16 cellular contexts compared by ENCODE assay signal in genomic region chr12:132374821-132375445, GRCh38. TPM values are rescaled to one million over a fixed set of nuclear protein-coding genes. Genes with fewer than 3 reads are reported as not detected.
A peak's percentile ranks its signal among the peaks of the same experiment; 100 is the strongest.
DNase-seq lines count a peak whose midpoint lies in the region; ATAC-seq, FAIRE-seq and TF ChIP-seq lines count a peak whose summit lies in the region.
"Had no signal": no experiment of that assay in that cellular context is flagged by ENCODE, and none has a peak within 500 bp of the region (broad histone marks: within the 10 kb centered on the region; RNA-seq: fewer than 3 reads in every experiment).

No MANE protein-coding gene starts in this region.

- H3K36me3 ChIP-seq in left ventricle myocardium inferior: no peaks in the 10 kb centered on the region
- H3K36me3 ChIP-seq in kidney (ENCODE audit: control insufficient read depth in 1 of 2, insufficient read depth in 2 of 2, low read length in 2 of 2): no peaks in the 10 kb centered on the region
- H3K36me3 ChIP-seq in spleen: no peaks in the 10 kb centered on the region
- H3K36me3 ChIP-seq in CD4-positive, alpha-beta memory T cell (ENCODE audit: insufficient read depth, low read length): no peaks in the 10 kb centered on the region

- no peak for TF ChIP-seq POLR2A in spleen (IDR thresholded peaks at IDR 0.05)

- TF ChIP-seq CTCF in left ventricle myocardium inferior (IDR thresholded peaks at IDR 0.05; ENCODE audit: borderline replicate concordance) (no peak), CD14-positive monocyte (IDR thresholded peaks at IDR 0.05) (no peak), kidney (IDR thresholded peaks at IDR 0.05; ENCODE audit: borderline replicate concordance, extremely low read depth, insufficient read depth) (no peak), spleen (IDR thresholded peaks at IDR 0.05 in 8 of 11, conservative IDR thresholded peaks at IDR 0.05 in 3 of 11) (no peak)

- H3K9me3 Mint-ChIP-seq in CD14-positive monocyte: peaks cover 0 to 5% (median 3%) of the 10 kb centered on the region in 7 donors
- H3K9me3 Mint-ChIP-seq in CD4-positive, alpha-beta memory T cell: peaks cover 0 to 8% (median 1%) of the 10 kb centered on the region in 8 donors

- H3K4me1 Mint-ChIP-seq in CD14-positive monocyte: no peaks in the 10 kb centered on the region
- H3K4me1 Mint-ChIP-seq in CD4-positive, alpha-beta memory T cell: no peaks in the 10 kb centered on the region
- H3K4me1 Mint-ChIP-seq: B cell; CD4-positive, CD25-positive, alpha-beta regulatory T cell had no signal

- FAIRE-seq in kidney (lab: Jason Lieb, UNC): no peak
- FAIRE-seq: A204.1 had no signal

- H3K27me3 ChIP-seq in left ventricle myocardium inferior (ENCODE audit: low read depth): peaks cover 90% of the 10 kb centered on the region
- H3K27me3 ChIP-seq in spleen (replicated peaks in 1 of 7): peaks cover 5 to 90% (median 46%) of the 10 kb centered on the region in 7 donors
- peaks cover 19% of the 10 kb centered on the region for H3K27me3 ChIP-seq in CD4-positive, alpha-beta memory T cell (ENCODE audit: insufficient read depth, low read length)

- POLR2A ChIA-PET in CD4-positive, alpha-beta memory T cell (lab: Charles Lee; ENCODE audit: partially characterized antibody): no interaction called here

- peak; percentile 10 for DNase-seq in left ventricle myocardium inferior
- DNase-seq in Right ventricle myocardium superior: no peak
- DNase-seq in CD14-positive monocyte (ENCODE audit: low spot score): peak; percentile 5
- peak; percentile 66 for DNase-seq in kidney
- DNase-seq in spleen: peak; percentile 38
- DNase-seq in CD4-positive, alpha-beta memory T cell: no peak
- DNase-seq in SIG-M5 treated with dmso at 0.1 percent for 504 hours (lab: John Stamatoyannopoulos, UW; ENCODE audit: unreplicated experiment): no peak
- no peak for DNase-seq in kidney tubule cell (ENCODE audit: low spot score)
- DNase-seq: Calu3; CD4-positive, CD25-positive, alpha-beta regulatory T cell; DMS 273 treated with DMSO at 0.1 percent for 48 hours; GM23248; IMR-90 had no signal

- 75 to 83% (median 80%) methylated on average over 14 to 19 of the region's 19 CpGs for WGBS in spleen, 5 donors

- H3K27me3 Mint-ChIP-seq in CD14-positive monocyte (ENCODE audit: low read depth in 3 of 3): peaks cover 31 to 65% (median 38%) of the 10 kb centered on the region in 3 donors
- peaks cover 37 to 44% of the 10 kb centered on the region in 2 donors for H3K27me3 Mint-ChIP-seq in CD4-positive, alpha-beta memory T cell

- H3K27ac ChIP-seq in left ventricle myocardium inferior (replicated peaks) (no peak overlapping the region), kidney (ENCODE audit: low read depth in 2 of 2, low read length in 2 of 2) (no peak overlapping the region), spleen (no peak overlapping the region)
- H3K27ac ChIP-seq in CD4-positive, alpha-beta memory T cell (ENCODE audit: low read depth, low read length): no peak overlapping the region
- H3K27ac ChIP-seq: GM23248, HL-60 had no signal

- no peak overlapping the region for H3K4me3 ChIP-seq in left ventricle myocardium inferior
- H3K4me3 ChIP-seq in kidney (ENCODE audit: low read length in 2 of 2): no peak overlapping the region
- H3K4me3 ChIP-seq in spleen: no peak overlapping the region
- H3K4me3 ChIP-seq in CD4-positive, alpha-beta memory T cell (ENCODE audit: low read length in 2 of 2): no peak overlapping the region
- H3K4me3 ChIP-seq: GM23248 had no signal

- no peaks in the 10 kb centered on the region for H3K36me3 Mint-ChIP-seq in CD14-positive monocyte
- H3K36me3 Mint-ChIP-seq in CD4-positive, alpha-beta memory T cell: no peaks in the 10 kb centered on the region

- intact Hi-C loops in left ventricle myocardium inferior (cut with micrococcal nuclease): no loop called here
- intact Hi-C loops in Right ventricle myocardium superior (cut with DNase I): no loop called here
- intact Hi-C loops in CD14-positive monocyte (cut with micrococcal nuclease): no loop called here
- intact Hi-C loops in kidney (cut with DNase I): no loop called here
- intact Hi-C loops in spleen (cut with DNase I; ENCODE audit: low total_unique reads): no loop called here
- intact Hi-C loops in CD4-positive, alpha-beta memory T cell (cut with micrococcal nuclease): no loop called here

- peaks cover 14% of the 10 kb centered on the region for H3K9me3 ChIP-seq in left ventricle myocardium inferior (replicated peaks)
- H3K9me3 ChIP-seq in kidney (ENCODE audit: control insufficient read depth in 1 of 2, low read length in 2 of 2): peaks cover 4 to 5% of the 10 kb centered on the region in 2 donors
- H3K9me3 ChIP-seq in spleen: peaks cover 0 to 7% (median 0%) of the 10 kb centered on the region in 8 donors
- H3K9me3 ChIP-seq in CD4-positive, alpha-beta memory T cell (ENCODE audit: control insufficient read depth in 1 of 2, low read length in 2 of 2): no peaks in the 10 kb centered on the region

- no peak for ATAC-seq in Right ventricle myocardium superior (ENCODE audit: poor library complexity)

- no peak overlapping the region for H3K27ac Mint-ChIP-seq in CD14-positive monocyte
- H3K27ac Mint-ChIP-seq in CD4-positive, alpha-beta memory T cell: no peak overlapping the region
- H3K27ac Mint-ChIP-seq: B cell; CD4-positive, CD25-positive, alpha-beta regulatory T cell had no signal

- peak overlapping the region in 1 of 2 donors; percentile 49 for H3K4me3 Mint-ChIP-seq in CD14-positive monocyte
- no peak overlapping the region for H3K4me3 Mint-ChIP-seq in CD4-positive, alpha-beta memory T cell
- H3K4me3 Mint-ChIP-seq: B cell; CD4-positive, CD25-positive, alpha-beta regulatory T cell had no signal

- no peak overlapping the region for H3K9ac ChIP-seq in kidney (ENCODE audit: low read length in 2 of 2)
- H3K9ac ChIP-seq: GM23248 had no signal

- CTCF ChIA-PET in CD4-positive, alpha-beta memory T cell (lab: Charles Lee; ENCODE audit: partially characterized antibody): no interaction called here

- H3K4me1 ChIP-seq in left ventricle myocardium inferior (no peaks in the 10 kb centered on the region), kidney (ENCODE audit: control insufficient read depth in 1 of 2, insufficient read depth in 1 of 2, low read depth in 1 of 2, low read length in 2 of 2) (no peaks in the 10 kb centered on the region), spleen (no peaks in the 10 kb centered on the region)
- H3K4me1 ChIP-seq in CD4-positive, alpha-beta memory T cell (ENCODE audit: insufficient read depth, low read length): no peaks in the 10 kb centered on the region

RNA-seq across cellular contexts. Expression of gene GALNT9, which starts 45.5 kb away (rescaled TPM):
- not detected for total RNA-seq in left ventricle myocardium inferior
- not detected for total RNA-seq in Right ventricle myocardium superior
- polyA plus RNA-seq in CD14-positive monocyte: not detected
- total RNA-seq in kidney: 20.7 TPM
- 4.8 TPM for polyA plus RNA-seq in kidney (ENCODE audit: insufficient read depth, low read depth, low replicate concordance)
- total RNA-seq in spleen: 1 to 10 TPM in 5 of 7 donors, under 1 TPM in 2; 0.52 to 2.4 (median 1.4) TPM
- polyA plus RNA-seq in spleen: under 1 TPM; 0.20 to 0.51 (median 0.30) TPM
- total RNA-seq in CD4-positive, alpha-beta memory T cell: not detected
- polyA plus RNA-seq in CD4-positive, alpha-beta memory T cell: under 1 TPM in 1 of 2 donors, not detected in 1; 0.61 TPM

Comparison
In these comparisons a context has a peak if more than half of its experiments do, and no peak if none do; other contexts are left out.
1. DNase-seq: peak in left ventricle myocardium inferior (single experiment), CD14-positive monocyte (single experiment), kidney (single experiment) and spleen (single experiment); none in Right ventricle myocardium superior (single experiment), CD4-positive, alpha-beta memory T cell (0 of 5), SIG-M5 treated with dmso at 0.1 percent for 504 hours (single experiment) and kidney tubule cell (single experiment).